Comparison of ENCODE assay signal across 22 cellular contexts in the genomic region with DNA sequence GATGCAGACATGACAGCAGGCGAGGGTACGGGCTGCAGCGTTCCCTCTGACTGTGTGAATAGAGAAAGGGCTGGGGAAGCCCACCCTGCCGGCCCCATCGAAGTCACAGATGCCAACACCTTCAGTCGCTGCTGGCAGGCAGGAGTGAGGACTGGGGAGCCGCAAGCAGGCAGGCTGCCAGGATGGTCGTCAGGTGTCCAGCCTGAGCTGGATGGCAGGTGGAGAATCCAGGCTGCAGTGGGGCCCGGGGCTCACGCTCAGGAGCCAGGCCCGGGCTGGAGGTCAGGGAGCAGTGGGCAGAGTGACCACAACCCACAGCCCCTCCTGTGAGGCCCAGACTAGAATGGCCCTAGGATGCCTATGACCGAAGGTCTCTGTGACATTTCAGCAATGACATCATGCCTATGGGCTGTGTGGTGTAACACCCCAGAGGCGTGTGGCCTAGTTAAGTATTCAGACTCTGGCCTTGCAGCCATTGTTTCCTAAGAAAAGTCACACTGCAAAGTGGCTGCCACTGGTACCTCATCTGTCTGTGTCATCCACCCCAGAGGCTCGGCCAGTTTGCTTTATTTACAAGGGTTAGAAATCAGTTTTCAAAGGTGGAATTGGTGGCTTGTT. TPM values are rescaled to one million over a fixed set of nuclear protein-coding genes. Genes with fewer than 3 reads are reported as not detected.
DNase-seq lines count a peak whose midpoint lies in the region; ATAC-seq and TF ChIP-seq lines count a peak whose summit lies in the region.
"Had no signal": no experiment of that assay in that cellular context is flagged by ENCODE, and none has a peak within 500 bp of the region (broad histone marks: within the 10 kb centered on the region; RNA-seq: fewer than 3 reads in every experiment).

No MANE protein-coding gene starts in this region.

- H3K4me1 Mint-ChIP-seq in osteocyte (ENCODE audit: unreplicated experiment), result no peaks in the 10 kb centered on the region
- H3K4me1 Mint-ChIP-seq: nephron had no signal

- H3F3A ChIP-seq in GM23248 (ENCODE audit: insufficient read depth), result no peaks in the 10 kb centered on the region

- no peak for ATAC-seq in gastrocnemius medialis
- ATAC-seq: heart right ventricle, upper lobe of right lung had no signal

- TF ChIP-seq POLR2A in esophagus muscularis mucosa (IDR thresholded peaks at IDR 0.05; ENCODE audit: low read depth) (no peak), gastrocnemius medialis (IDR thresholded peaks at IDR 0.05) (no peak)

- WGBS in GM23248 (ENCODE audit: low coverage in 1 of 2, low lambda C conversion rate in 2 of 2, missing lambda C conversion rate in 2 of 2), 2 experiments, result 75 to 80% methylated on average over 13 to 14 of the region's 14 CpGs
- WGBS in esophagus muscularis mucosa, result 83% methylated on average over 13 of the region's 14 CpGs

- intact Hi-C loops in esophagus muscularis mucosa (cut with DNase I) (no loop called here), gastrocnemius medialis (cut with DNase I; ENCODE audit: low total_unique reads) (no loop called here)

- no peaks in the 10 kb centered on the region for H3K9me3 Mint-ChIP-seq in osteocyte (ENCODE audit: unreplicated experiment)
- H3K9me3 Mint-ChIP-seq: nephron had no signal

- H3K9me3 ChIP-seq in GM23248 (ENCODE audit: low read depth) (no peaks in the 10 kb centered on the region), esophagus muscularis mucosa (no peaks in the 10 kb centered on the region), gastrocnemius medialis (no peaks in the 10 kb centered on the region)
- H3K9me3 ChIP-seq: HAP-1, heart right ventricle, upper lobe of right lung had no signal

- H3K4me1 ChIP-seq in GM23248 (ENCODE audit: insufficient read depth), result no peaks in the 10 kb centered on the region
- no peaks in the 10 kb centered on the region for H3K4me1 ChIP-seq in esophagus muscularis mucosa
- H3K4me1 ChIP-seq in gastrocnemius medialis, result no peaks in the 10 kb centered on the region
- H3K4me1 ChIP-seq: HAP-1, upper lobe of right lung had no signal

- no peak for TF ChIP-seq EP300 in esophagus muscularis mucosa (IDR thresholded peaks at IDR 0.05)

- H3K4me2 ChIP-seq in GM23248 (ENCODE audit: unreplicated experiment), result no peak overlapping the region
- H3K4me2 ChIP-seq: PC-9, smooth muscle cell had no signal

- H3K36me3 ChIP-seq in GM23248 (ENCODE audit: low read depth) (no peaks in the 10 kb centered on the region), esophagus muscularis mucosa (no peaks in the 10 kb centered on the region), gastrocnemius medialis (no peaks in the 10 kb centered on the region)
- H3K36me3 ChIP-seq: brain microvascular endothelial cell, HAP-1, heart right ventricle, upper lobe of right lung had no signal

- H3K9ac ChIP-seq in GM23248, result no peak overlapping the region

- no peak overlapping the region for H3K27ac Mint-ChIP-seq in osteocyte (ENCODE audit: unreplicated experiment)
- H3K27ac Mint-ChIP-seq: nephron had no signal

- H3K4me3 Mint-ChIP-seq in osteocyte (ENCODE audit: unreplicated experiment), result no peak overlapping the region
- H3K4me3 Mint-ChIP-seq: nephron had no signal

- no peaks in the 10 kb centered on the region for H3K79me2 ChIP-seq in GM23248 (ENCODE audit: insufficient read depth)

- in situ Hi-C loops in GM23248 (cut with MboI) (no loop called here), gastrocnemius medialis (cut with MboI; ENCODE audit: low sequenced_read_pairs in 4 of 4) (no loop called here)

- H3K27me3 Mint-ChIP-seq in osteocyte (ENCODE audit: unreplicated experiment), result peaks cover 12% of the 10 kb centered on the region

- TF ChIP-seq CTCF in esophagus muscularis mucosa (IDR thresholded peaks at IDR 0.05) (no peak), osteocyte (IDR thresholded peaks at IDR 0.05) (no peak), gastrocnemius medialis (IDR thresholded peaks at IDR 0.05 in 4 of 5, conservative IDR thresholded peaks at IDR 0.05 in 1 of 5) (no peak)

- DNase-seq in ELF-1 (ENCODE audit: low read depth, low spot score) (peak; percentile 46), GM23248 (peak; percentile 13), esophagus muscularis mucosa (ENCODE audit: extremely low spot score) (peak; percentile 72), osteocyte (ENCODE audit: extremely low spot score, unreplicated experiment) (peak; percentile 78), gastrocnemius medialis (no peak), NCI-H2171 treated with DMSO at 0.1 percent for 48 hours (lab: John Stamatoyannopoulos, UW) (no peak), inferior parietal cortex (ENCODE audit: extremely low spot score) (no peak)
- DNase-seq: activated CD4-positive, alpha-beta T cell treated with anti-CD3 and anti-CD28 coated beads, Interleukin-2, amount 50 U/mL, for 4 hours; brain microvascular endothelial cell; heart right ventricle; mammary epithelial cell; NCI-H1436; NCI-H69; PC-9; SIG-M5; stimulated activated CD4-positive, alpha-beta T cell treated with anti-CD3 and anti-CD28 coated beads, Interleukin-4, amount 100 ng/mL, for 1 hour; T-helper 1 cell; upper lobe of right lung had no signal

- H3K4me3 ChIP-seq in GM23248 (no peak overlapping the region), esophagus muscularis mucosa (no peak overlapping the region), gastrocnemius medialis (no peak overlapping the region)
- H3K4me3 ChIP-seq: HAP-1, heart right ventricle, PC-9, smooth muscle cell, upper lobe of right lung had no signal

- no peaks in the 10 kb centered on the region for H3K9me2 ChIP-seq in GM23248 (ENCODE audit: insufficient read depth)

- H3K36me3 Mint-ChIP-seq in osteocyte (ENCODE audit: unreplicated experiment), result no peaks in the 10 kb centered on the region

- H3K27me3 ChIP-seq in GM23248 (replicated peaks; ENCODE audit: insufficient read depth), result no peaks in the 10 kb centered on the region; the same call in none of the 2 replicates
- H3K27me3 ChIP-seq in esophagus muscularis mucosa, result peaks cover 0 to 58% (median 0%) of the 10 kb centered on the region in 4 donors
- no peaks in the 10 kb centered on the region for H3K27me3 ChIP-seq in gastrocnemius medialis
- H3K27me3 ChIP-seq: brain microvascular endothelial cell, upper lobe of right lung had no signal

- no peak overlapping the region for H3K27ac ChIP-seq in GM23248
- no peak overlapping the region for H3K27ac ChIP-seq in esophagus muscularis mucosa (replicated peaks in 1 of 4)
- no peak overlapping the region for H3K27ac ChIP-seq in gastrocnemius medialis
- H3K27ac ChIP-seq: brain microvascular endothelial cell, heart right ventricle, PC-9, upper lobe of right lung had no signal

- no peak overlapping the region for H2AFZ ChIP-seq in GM23248
- H2AFZ ChIP-seq: PC-9 had no signal

- no peaks in the 10 kb centered on the region for H4K20me1 ChIP-seq in GM23248 (ENCODE audit: insufficient read depth)

RNA-seq across cellular contexts. Expression of a gene that starts 15.7 kb away (rescaled TPM):
- not detected in 2 replicates for total RNA-seq in GM23248 (2014; rRNA removed; shearing (Covaris generic))
- polyA plus RNA-seq in GM23248 (2016; fragmentation: Nextera tagmentation; extraction: Ambion mirVana), result not detected in 2 replicates
- total RNA-seq in esophagus muscularis mucosa (not detected), osteocyte (not detected in 2 replicates), gastrocnemius medialis (not detected)
- total RNA-seq: heart right ventricle, M059J, mammary epithelial cell, PC-9, smooth muscle cell, upper lobe of right lung had no signal
- polyA plus RNA-seq: heart right ventricle, mammary epithelial cell, smooth muscle cell had no signal

Comparison
In these comparisons a context has a peak if more than half of its experiments do, and no peak if none do; other contexts are left out.
1. DNase-seq: peak in ELF-1 (single experiment), GM23248 (single experiment), esophagus muscularis mucosa (single experiment) and osteocyte (single experiment); none in gastrocnemius medialis (0 of 2), NCI-H2171 treated with DMSO at 0.1 percent for 48 hours (single experiment) and inferior parietal cortex (single experiment).